9 cellular contexts compared by ENCODE assay signal in the genomic region with DNA sequence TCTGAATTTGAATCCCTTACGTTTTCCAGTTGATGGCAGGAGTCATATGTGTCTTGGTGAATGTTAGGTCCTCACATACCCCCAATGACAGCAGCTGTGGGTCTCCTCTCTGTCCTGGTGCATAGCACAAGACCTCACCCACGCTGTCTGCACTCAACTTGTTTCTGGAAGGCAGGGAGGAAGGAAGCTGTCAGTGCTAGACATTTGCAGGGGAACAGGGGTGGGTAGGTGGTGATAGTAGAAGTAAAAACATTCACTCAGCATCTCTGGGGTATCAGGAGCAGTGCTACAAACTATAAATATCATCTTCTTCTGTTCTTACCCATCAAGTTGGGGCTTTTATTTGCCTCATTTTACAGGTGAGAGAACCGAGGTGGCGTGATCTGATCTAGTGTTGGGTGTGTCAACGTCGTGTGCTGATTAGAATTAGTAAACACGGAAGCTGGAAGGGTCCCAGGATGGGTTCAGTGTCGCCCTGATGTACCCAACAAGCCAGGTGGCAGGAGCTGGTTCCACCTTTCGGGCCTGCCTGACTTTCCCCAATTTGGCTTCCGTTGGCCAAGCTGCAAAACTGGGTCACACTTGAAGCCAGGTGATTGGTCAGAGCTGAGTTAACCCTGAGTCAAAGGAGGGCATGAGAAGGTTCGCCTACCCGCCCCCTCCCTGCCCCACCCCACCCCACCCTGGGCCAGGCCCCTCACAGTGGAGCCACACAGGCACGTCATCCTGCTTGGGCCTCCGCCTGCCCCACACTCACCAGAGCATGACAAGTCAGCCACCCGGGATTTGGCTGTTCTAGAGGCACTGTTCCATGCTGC. TPM values are rescaled to one million over a fixed set of nuclear protein-coding genes. Genes with fewer than 3 reads are reported as not detected.
DNase-seq lines count a peak whose midpoint lies in the region; ATAC-seq and TF ChIP-seq lines count a peak whose summit lies in the region.
"Had no signal": no experiment of that assay in that cellular context is flagged by ENCODE, and none has a peak within 500 bp of the region (broad histone marks: within the 10 kb centered on the region; RNA-seq: fewer than 3 reads in every experiment).

No MANE protein-coding gene starts in this region.

- DNase-seq in MCF 10A (ENCODE audit: unreplicated experiment) (peak; percentile 68), breast epithelium (ENCODE audit: low spot score in 2 of 2) (no peak), esophagus squamous epithelium (lab: John Stamatoyannopoulos, UW) (no peak), vagina (ENCODE audit: extremely low spot score in 2 of 2) (no peak), PC-9 (no peak), lower leg skin (ENCODE audit: low spot score in 2 of 2) (no peak)
- DNase-seq in stimulated activated CD4-positive, alpha-beta T cell treated with anti-CD3 and anti-CD28 coated beads, Interleukin-15, amount 100 ng/mL, for 24 hours: no peak
- DNase-seq: heart right ventricle had no signal

- POLR2A ChIA-PET in MCF 10A (lab: Yijun Ruan, JAX): interaction anchor here (0.6 to 19.9 kb wide), 12 partner anchors 10 to 117 kb away, joined by 3 to 431 read pairs (median 7); a partner anchor contains a TSS
- POLR2A ChIA-PET in PC-9 (lab: Charles Lee; ENCODE audit: unreplicated experiment): no interaction called here

- H3F3A ChIP-seq in PC-9 (ENCODE audit: insufficient read depth, low read depth): peaks cover 9% of the 10 kb centered on the region; the same call in 1 of the 2 replicates

- WGBS in esophagus squamous epithelium, 2 donors: 41 to 59% methylated on average over 7 to 10 of the region's 15 CpGs
- WGBS in lower leg skin, 2 donors: 51 to 65% methylated on average over 13 to 15 of the region's 15 CpGs

- no peak for TF ChIP-seq POLR2A in breast epithelium (IDR thresholded peaks at IDR 0.05)
- TF ChIP-seq POLR2A in esophagus squamous epithelium (IDR thresholded peaks at IDR 0.05): no peak
- no peak for TF ChIP-seq POLR2A in vagina (IDR thresholded peaks at IDR 0.05)
- no peak for TF ChIP-seq POLR2A in lower leg skin (IDR thresholded peaks at IDR 0.05)

- H3K4me1 ChIP-seq in breast epithelium: peaks cover 0 to 2% of the 10 kb centered on the region in 2 donors
- peaks cover 41 to 100% (median 59%) of the 10 kb centered on the region in 3 donors for H3K4me1 ChIP-seq in esophagus squamous epithelium
- peaks cover 67% of the 10 kb centered on the region for H3K4me1 ChIP-seq in vagina
- peaks cover 6% of the 10 kb centered on the region; the same call in 1 of the 2 replicates for H3K4me1 ChIP-seq in PC-9 (replicated peaks; ENCODE audit: insufficient read depth)

- peak overlapping the region; percentile 49 for H3K27ac Mint-ChIP-seq in MCF 10A (ENCODE audit: low read depth, unreplicated experiment)

- H2AFZ ChIP-seq in PC-9: no peak overlapping the region

- H3K36me3 Mint-ChIP-seq in MCF 10A (ENCODE audit: insufficient read depth, unreplicated experiment): peaks cover 31% of the 10 kb centered on the region

- no peak for TF ChIP-seq CTCF in MCF 10A (IDR thresholded peaks at IDR 0.05; ENCODE audit: unreplicated experiment)
- no peak for TF ChIP-seq CTCF in breast epithelium (IDR thresholded peaks at IDR 0.05)
- no peak for TF ChIP-seq CTCF in esophagus squamous epithelium (IDR thresholded peaks at IDR 0.05)
- no peak for TF ChIP-seq CTCF in vagina (IDR thresholded peaks at IDR 0.05)
- TF ChIP-seq CTCF in PC-9 (conservative IDR thresholded peaks at IDR 0.05): no peak
- TF ChIP-seq CTCF in lower leg skin (IDR thresholded peaks at IDR 0.05): no peak

- no peaks in the 10 kb centered on the region for H3K27me3 ChIP-seq in breast epithelium
- no peaks in the 10 kb centered on the region for H3K27me3 ChIP-seq in esophagus squamous epithelium
- no peaks in the 10 kb centered on the region for H3K27me3 ChIP-seq in vagina
- no peaks in the 10 kb centered on the region for H3K27me3 ChIP-seq in PC-9 (ENCODE audit: insufficient read depth, low read depth)
- H3K27me3 ChIP-seq: heart right ventricle had no signal

- intact Hi-C loops in MCF 10A (cut with micrococcal nuclease): loop anchor here (5.0 kb wide), 1 partner anchor 52 kb away; no protein-coding TSS in a partner anchor
- intact Hi-C loops in breast epithelium (cut with DNase I; ENCODE audit: low total_unique reads): no loop called here
- intact Hi-C loops in esophagus squamous epithelium (cut with DNase I): no loop called here
- intact Hi-C loops in vagina (cut with DNase I): no loop called here
- intact Hi-C loops in PC-9 (cut with micrococcal nuclease; ENCODE audit: unreplicated experiment): no loop called here
- intact Hi-C loops in lower leg skin (cut with DNase I; ENCODE audit: low total_unique reads): no loop called here

- H3K4me2 ChIP-seq in PC-9: no peak overlapping the region

- H3K79me2 ChIP-seq in PC-9 (ENCODE audit: low read depth): peaks cover 66% of the 10 kb centered on the region

- CTCF ChIA-PET in MCF 10A (lab: Yijun Ruan, JAX) (interaction anchor here (0.6 to 2.0 kb wide), 5 partner anchors 10 to 321 kb away, joined by 3 to 10 read pairs (median 3); no protein-coding TSS in a partner anchor), PC-9 (lab: Charles Lee) (no interaction called here)

- ATAC-seq in HG03460 (IDR thresholded peaks at IDR 0.05; ENCODE audit: unreplicated experiment): peak; percentile 57

- H3K36me3 ChIP-seq in breast epithelium (no peaks in the 10 kb centered on the region), esophagus squamous epithelium (peaks cover 0 to 8% (median 0%) of the 10 kb centered on the region in 3 donors), vagina (no peaks in the 10 kb centered on the region), PC-9 (ENCODE audit: low read depth) (0 out of 2 replicates have a peak, but pooled peaks cover 5% of the 10 kb centered on the region)
- H3K36me3 ChIP-seq: heart right ventricle had no signal

- H3K27ac ChIP-seq in breast epithelium (no peak overlapping the region), esophagus squamous epithelium (peak overlapping the region; percentile 81 to 92 (median 88)), vagina (peak overlapping the region; percentile 64), PC-9 (no peak overlapping the region)
- H3K27ac ChIP-seq: heart right ventricle had no signal

- no peaks in the 10 kb centered on the region for H3K27me3 Mint-ChIP-seq in MCF 10A (ENCODE audit: insufficient read depth, unreplicated experiment)

- H3K9me3 Mint-ChIP-seq in MCF 10A (ENCODE audit: unreplicated experiment): no peaks in the 10 kb centered on the region

- no peaks in the 10 kb centered on the region for H3K9me3 ChIP-seq in breast epithelium
- no peaks in the 10 kb centered on the region for H3K9me3 ChIP-seq in esophagus squamous epithelium
- no peaks in the 10 kb centered on the region for H3K9me3 ChIP-seq in vagina
- no peaks in the 10 kb centered on the region for H3K9me3 ChIP-seq in PC-9 (ENCODE audit: insufficient read depth, low read depth)
- H3K9me3 ChIP-seq: heart right ventricle had no signal

- BruUV-seq in MCF 10A (replicated peaks; lab: Mats Ljungman, UMichigan) (TSS peak; percentile 72), PC-9 (replicated peaks; lab: Mats Ljungman, UMichigan) (no TSS peak)

- peaks cover 79% of the 10 kb centered on the region for H3K4me1 Mint-ChIP-seq in MCF 10A (ENCODE audit: insufficient read depth, unreplicated experiment)

- H4K20me1 ChIP-seq in PC-9 (ENCODE audit: insufficient read depth): no peaks in the 10 kb centered on the region

- H3K9me2 ChIP-seq in PC-9 (ENCODE audit: insufficient read depth): no peaks in the 10 kb centered on the region

- H3K4me3 ChIP-seq in breast epithelium (no peak overlapping the region), esophagus squamous epithelium (no peak overlapping the region), vagina (no peak overlapping the region), PC-9 (no peak overlapping the region), lower leg skin (ENCODE audit: low read depth, poor library complexity, severe bottlenecking) (no peak overlapping the region)
- H3K4me3 ChIP-seq: heart right ventricle had no signal

- no peak overlapping the region for H3K4me3 Mint-ChIP-seq in MCF 10A (ENCODE audit: unreplicated experiment)

RNA-seq across cellular contexts. Expression of a gene that starts 15.8 kb away (rescaled TPM):
- total RNA-seq in MCF 10A (2022): 257 and 292 TPM in 2 replicates
- 100 to 1,000 TPM in 1 of 3 donors, 10 to 100 TPM in 2; 86.6 to 139 (median 95.2) TPM for total RNA-seq in breast epithelium
- total RNA-seq in esophagus squamous epithelium: 10 to 100 TPM; 50.9 to 83.0 (median 65.5) TPM
- 97.2 TPM for total RNA-seq in vagina
- 106 and 159 TPM in 2 replicates for total RNA-seq in PC-9 (2021)
- total RNA-seq in lower leg skin: 100 to 1,000 TPM in 1 of 4 donors, 10 to 100 TPM in 3; 62.9 to 114 (median 82.6) TPM

Comparison
In these comparisons a context has a peak if more than half of its experiments do, and no peak if none do; other contexts are left out.
1. H3K27ac ChIP-seq: peak in esophagus squamous epithelium (4 of 4) and vagina (single experiment); none in breast epithelium (0 of 2) and PC-9 (single experiment).